9 cellular contexts compared by ENCODE assay signal in the genomic region with DNA sequence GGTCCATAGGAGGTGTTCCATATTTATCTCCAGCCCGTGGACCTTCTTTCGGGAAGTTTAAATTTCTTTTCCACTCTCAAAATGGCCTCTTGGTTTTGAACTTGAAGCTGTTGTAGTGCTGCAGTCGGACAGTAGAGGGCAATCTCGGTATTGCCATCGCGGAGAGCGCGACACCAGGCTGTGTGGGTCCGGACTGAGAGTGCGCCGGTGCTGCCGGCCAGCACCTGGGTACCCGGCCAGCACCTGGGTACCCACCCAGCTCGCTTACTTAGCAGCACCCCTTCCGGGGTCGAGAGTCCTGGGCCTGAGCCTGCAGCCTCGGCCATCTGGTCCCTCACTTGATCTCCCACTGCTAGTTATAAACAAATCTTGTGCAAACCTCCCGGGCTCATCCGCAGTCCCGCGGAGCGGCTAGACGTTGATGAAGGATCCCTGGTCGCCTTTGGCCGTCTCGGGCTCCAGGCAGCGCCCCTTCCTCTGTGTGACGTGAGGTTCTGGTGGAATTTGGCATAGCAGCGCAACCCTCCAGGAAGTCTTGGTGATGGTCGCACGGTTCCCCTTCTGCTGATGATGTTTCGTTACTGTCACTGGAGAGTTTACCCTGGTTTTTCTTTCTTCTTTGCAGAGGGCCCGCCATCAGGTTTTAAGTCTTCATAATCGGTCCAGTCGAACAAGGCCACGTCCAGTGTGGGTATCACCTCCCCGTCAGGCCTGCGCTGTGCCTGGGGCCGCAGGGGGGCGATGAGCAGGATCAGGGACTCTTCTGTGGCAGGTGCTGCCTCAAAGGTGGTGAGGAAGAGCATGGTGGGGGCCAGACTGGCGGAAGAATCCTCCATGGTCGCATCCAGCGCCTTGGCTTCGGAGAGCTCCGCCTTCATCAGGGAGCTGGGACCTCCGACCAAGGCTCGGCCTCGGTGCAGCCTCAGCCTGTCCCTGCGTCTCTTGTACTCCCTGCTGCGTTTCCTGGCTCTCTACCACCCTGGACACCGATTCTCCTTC. TPM values are rescaled to one million over a fixed set of nuclear protein-coding genes. Genes with fewer than 3 reads are reported as not detected.
A peak's percentile ranks its signal among the peaks of the same experiment; 100 is the strongest.
DNase-seq lines count a peak whose midpoint lies in the region; ATAC-seq, FAIRE-seq and TF ChIP-seq lines count a peak whose summit lies in the region.
"Had no signal": no experiment of that assay in that cellular context is flagged by ENCODE, and none has a peak within 500 bp of the region (broad histone marks: within the 10 kb centered on the region; RNA-seq: fewer than 3 reads in every experiment).

No MANE protein-coding gene starts in this region.

- FAIRE-seq in kidney (lab: Jason Lieb, UNC), result no peak

- no peaks in the 10 kb centered on the region for H3K27me3 ChIP-seq in testis
- H3K27me3 ChIP-seq: BLaER1 treated with 17β-estradiol and CSF1 and Interleukin-3, amounts not matched to agents 10 nM and 100 nM had no signal

- no peak for TF ChIP-seq POLR2A in testis (IDR thresholded peaks at IDR 0.05)

- H3K4me3 ChIP-seq in kidney (ENCODE audit: low read length in 2 of 2) (no peak overlapping the region), testis (no peak overlapping the region)
- H3K4me3 ChIP-seq: BLaER1 treated with 17β-estradiol and CSF1 and Interleukin-3, amounts not matched to agents 10 nM and 100 nM had no signal

- H3K9ac ChIP-seq in kidney (ENCODE audit: low read length in 2 of 2), result no peak overlapping the region
- H3K9ac ChIP-seq: BLaER1 treated with 17β-estradiol and CSF1 and Interleukin-3, amounts not matched to agents 10 nM and 100 nM had no signal

- TF ChIP-seq CTCF in kidney (IDR thresholded peaks at IDR 0.05; ENCODE audit: borderline replicate concordance, extremely low read depth, insufficient read depth) (peak; percentile 33), testis (IDR thresholded peaks at IDR 0.05) (peak in 2 of 3 experiments; percentile 16 to 37)

- H3K27ac ChIP-seq in kidney (ENCODE audit: low read depth in 2 of 2, low read length in 2 of 2), result no peak overlapping the region
- H3K27ac ChIP-seq in testis, result no peak overlapping the region
- H3K27ac ChIP-seq: BLaER1 treated with 17β-estradiol and CSF1 and Interleukin-3, amounts not matched to agents 10 nM and 100 nM had no signal

- H3K4me1 ChIP-seq in kidney (ENCODE audit: control insufficient read depth in 1 of 2, insufficient read depth in 1 of 2, low read depth in 1 of 2, low read length in 2 of 2) (no peaks in the 10 kb centered on the region), testis (no peaks in the 10 kb centered on the region)
- H3K4me1 ChIP-seq: BLaER1 treated with 17β-estradiol and CSF1 and Interleukin-3, amounts not matched to agents 10 nM and 100 nM had no signal

- intact Hi-C loops in kidney (cut with DNase I), result no loop called here
- intact Hi-C loops in testis (cut with DNase I; ENCODE audit: low total_unique reads), result no loop called here

- H3K9me3 ChIP-seq in kidney (ENCODE audit: control insufficient read depth in 1 of 2, low read length in 2 of 2) (no peaks in the 10 kb centered on the region), testis (no peaks in the 10 kb centered on the region)

- H3K36me3 ChIP-seq in kidney (ENCODE audit: control insufficient read depth in 1 of 2, insufficient read depth in 2 of 2, low read length in 2 of 2), result no peaks in the 10 kb centered on the region
- H3K36me3 ChIP-seq in testis (ENCODE audit: low read depth, missing control alignments), result no peaks in the 10 kb centered on the region
- H3K36me3 ChIP-seq: BLaER1 treated with 17β-estradiol and CSF1 and Interleukin-3, amounts not matched to agents 10 nM and 100 nM had no signal

- DNase-seq in NCI-H2171 treated with DMSO at 0.1 percent for 48 hours (lab: John Stamatoyannopoulos, UW) (peak; percentile 1), NCI-H2171 (lab: John Stamatoyannopoulos, UW) (no peak), NCI-H1092 (lab: John Stamatoyannopoulos, UW) (peak; percentile 18), kidney (peak; percentile 67), testis (peak; percentile 36), NCI-H1417 treated with DMSO at 0.1 percent for 48 hours (lab: John Stamatoyannopoulos, UW) (no peak)
- DNase-seq in activated naive CD4-positive, alpha-beta T cell treated with anti-CD3 and anti-CD28 coated beads, Interleukin-2, amount 50 U/mL, for 16 hours, result peak; percentile 41

- no peak for ATAC-seq in GM21515 (IDR thresholded peaks at IDR 0.05; ENCODE audit: unreplicated experiment)

- 32 to 46% methylated on average over 10 to 35 of the region's 51 CpGs for WGBS in testis, 2 donors

RNA-seq across cellular contexts. Expression of gene FAM9A, which starts 17.8 kb away (rescaled TPM):
- total RNA-seq in kidney, result not detected
- polyA plus RNA-seq in kidney (ENCODE audit: insufficient read depth, low read depth, low replicate concordance), result not detected
- 1 to 10 TPM; 1.8 to 2.8 TPM for total RNA-seq in testis
- 2.0 TPM for polyA plus RNA-seq in testis (ENCODE audit: insufficient read depth, low read depth, low replicate concordance)

RNA-seq across cellular contexts. Expression of gene ANOS1, which starts 51.5 kb away (rescaled TPM):
- total RNA-seq in kidney (2.3 TPM), testis (10 to 100 TPM; 29.4 to 37.2 TPM)
- polyA plus RNA-seq in kidney (ENCODE audit: insufficient read depth, low read depth, low replicate concordance) (0.69 TPM), testis (ENCODE audit: insufficient read depth, low read depth, low replicate concordance) (12.3 TPM)

Comparison
In these comparisons a context has a peak if more than half of its experiments do, and no peak if none do; other contexts are left out.
1. DNase-seq: peak in NCI-H2171 treated with DMSO at 0.1 percent for 48 hours (single experiment), NCI-H1092 (single experiment), activated naive CD4-positive, alpha-beta T cell treated with anti-CD3 and anti-CD28 coated beads, Interleukin-2, amount 50 U/mL, for 16 hours (single experiment), kidney (single experiment) and testis (single experiment); none in NCI-H2171 (single experiment) and NCI-H1417 treated with DMSO at 0.1 percent for 48 hours (single experiment).